ENCODE assay signal across 15 cellular contexts in the genomic region with DNA sequence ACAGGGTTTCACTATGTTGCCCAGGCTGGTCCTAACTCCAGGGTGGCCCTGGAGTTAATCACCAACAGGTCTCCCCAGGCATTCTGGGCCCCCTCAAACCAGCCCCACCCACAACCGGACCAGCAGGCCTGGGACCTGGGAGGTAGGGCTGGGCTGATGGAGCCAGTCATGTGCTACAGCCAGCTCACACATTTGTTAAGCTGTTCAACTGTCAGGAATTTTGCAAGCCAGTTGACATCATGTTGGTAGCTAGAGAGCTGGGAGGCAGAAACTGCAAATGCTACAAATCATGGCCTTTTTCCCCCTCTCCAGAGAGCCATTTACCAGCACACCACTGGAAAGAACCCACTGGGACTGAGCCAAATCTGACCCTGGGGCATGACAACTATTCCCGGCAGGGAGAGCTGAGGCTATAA. TPM values are rescaled to one million over a fixed set of nuclear protein-coding genes. Genes with fewer than 3 reads are reported as not detected.
DNase-seq lines count a peak whose midpoint lies in the region; ATAC-seq and TF ChIP-seq lines count a peak whose summit lies in the region.
"Had no signal": no experiment of that assay in that cellular context is flagged by ENCODE, and none has a peak within 500 bp of the region (broad histone marks: within the 10 kb centered on the region; RNA-seq: fewer than 3 reads in every experiment).

No MANE protein-coding gene starts in this region.

- H3K79me2 ChIP-seq in PC-3 (ENCODE audit: low read length): no peaks in the 10 kb centered on the region

- H3K27me3 ChIP-seq in thoracic aorta (replicated peaks; ENCODE audit: insufficient read depth) (no peaks in the 10 kb centered on the region), PC-3 (ENCODE audit: low read length) (no peaks in the 10 kb centered on the region)

- CTCF ChIA-PET in PC-3 (lab: Charles Lee): no interaction called here

- TF ChIP-seq POLR2A in erythroblast (IDR thresholded peaks at IDR 0.05; ENCODE audit: low read length): no peak

- POLR2A ChIA-PET in PC-3 (lab: Charles Lee; ENCODE audit: unreplicated experiment): no interaction called here

- peaks cover 62% of the 10 kb centered on the region for H3K36me3 ChIP-seq in thoracic aorta
- H3K36me3 ChIP-seq in PC-3 (ENCODE audit: low read depth, low read length): no peaks in the 10 kb centered on the region

- H3K9ac ChIP-seq in PC-3 (ENCODE audit: low read length): no peak overlapping the region

- H4K20me1 ChIP-seq in PC-3 (ENCODE audit: low read length): no peaks in the 10 kb centered on the region

- ATAC-seq in thoracic aorta (ENCODE audit: insufficient number of reproducible peaks, low FRiP score, low read depth): peak; percentile 53
- no peak for ATAC-seq in PC-3
- ATAC-seq: Panc1; stimulated activated naive B cell treated with anti-CD40 and anti-IgM and Interleukin-4, amounts not matched to agents 10 μg/mL and 1 μg/mL and 100 μg/mL, for 72 hours had no signal

- TF ChIP-seq CTCF in cardiac fibroblast (IDR thresholded peaks at IDR 0.05; ENCODE audit: low read depth, low read length): no peak
- no peak for TF ChIP-seq CTCF in thoracic aorta (IDR thresholded peaks at IDR 0.05)
- no peak for TF ChIP-seq CTCF in PC-3 (conservative IDR thresholded peaks at IDR 0.05; ENCODE audit: low read depth, low read length)

- H3K27ac ChIP-seq in thoracic aorta (peak overlapping the region; percentile 77 to 95), PC-3 (ENCODE audit: low read length) (no peak overlapping the region)

- no peak overlapping the region for H3K4me3 ChIP-seq in cardiac fibroblast (replicated peaks in 1 of 2; ENCODE audit: low read depth in 2 of 2, low read length in 2 of 2)
- peak overlapping the region; percentile 15 for H3K4me3 ChIP-seq in thoracic aorta
- no peak overlapping the region for H3K4me3 ChIP-seq in PC-3 (ENCODE audit: low read length)

- peaks cover 48 to 57% of the 10 kb centered on the region in 2 donors for H3K4me1 ChIP-seq in thoracic aorta (ENCODE audit: control insufficient read depth in 1 of 2, low read depth in 2 of 2)
- H3K4me1 ChIP-seq in PC-3 (ENCODE audit: insufficient read depth, low read length): no peaks in the 10 kb centered on the region

- H2AFZ ChIP-seq in PC-3 (ENCODE audit: low read length): no peak overlapping the region

- no peaks in the 10 kb centered on the region for H3F3A ChIP-seq in PC-3 (ENCODE audit: low read length, unreplicated experiment)

- intact Hi-C loops in PC-3 (cut with micrococcal nuclease): no loop called here

- no TSS peak for BruUV-seq in PC-3 (replicated peaks; lab: Mats Ljungman, UMichigan)

- H3K4me2 ChIP-seq in PC-3 (ENCODE audit: low read length): no peak overlapping the region

- DNase-seq in NCI-H226 (peak; percentile 78), cardiac fibroblast (ENCODE audit: low read depth in 2 of 2) (peak; percentile 55), iris pigment epithelial cell (ENCODE audit: low read depth) (peak; percentile 67), thoracic aorta (ENCODE audit: low spot score) (no peak), erythroblast (lab: John Stamatoyannopoulos, UW) (no peak), PC-3 (no peak), NCI-H345 (lab: John Stamatoyannopoulos, UW) (no peak)
- no peak for DNase-seq in activated CD8-positive, alpha-beta memory T cell treated with anti-CD3 and anti-CD28 coated beads for 24 hours
- DNase-seq: Kasumi-1; NCI-H2171 treated with DMSO at 0.1 percent for 48 hours; stimulated activated naive B cell treated with anti-CD40 and anti-IgM and Interleukin-4, amounts not matched to agents 10 μg/mL and 1 μg/mL and 100 μg/mL, for 72 hours; T1000 had no signal

- no peaks in the 10 kb centered on the region for H3K9me2 ChIP-seq in PC-3 (replicated peaks; ENCODE audit: low read length)

- H3K9me3 ChIP-seq in thoracic aorta (no peaks in the 10 kb centered on the region), PC-3 (ENCODE audit: low read length) (no peaks in the 10 kb centered on the region)

RNA-seq across cellular contexts. Expression of a gene that starts 6.8 kb away (rescaled TPM):
- 100 to 1,000 TPM; 106 to 159 TPM for total RNA-seq in thoracic aorta
- total RNA-seq in PC-3 (2014; rRNA removed): 16.1 and 27.1 TPM in 2 replicates

RNA-seq across cellular contexts. Expression of a gene that starts 7.2 kb away (rescaled TPM):
- total RNA-seq in thoracic aorta: 10 to 100 TPM in 1 of 2 donors, 1 to 10 TPM in 1; 5.9 to 11.9 TPM
- total RNA-seq in PC-3 (2014; rRNA removed): 7.1 and 7.3 TPM in 2 replicates

RNA-seq across cellular contexts. Expression of a gene that starts 25.4 kb away (rescaled TPM):
- total RNA-seq in thoracic aorta (not detected), PC-3 (2014; rRNA removed) (not detected in 2 replicates)
- total RNA-seq: endothelial cell of umbilical vein, kidney epithelial cell had no signal

Comparison
In these comparisons a context has a peak if more than half of its experiments do, and no peak if none do; other contexts are left out.
1. DNase-seq: peak in NCI-H226 (single experiment), cardiac fibroblast (2 of 2) and iris pigment epithelial cell (single experiment); none in thoracic aorta (single experiment), erythroblast (0 of 2), activated CD8-positive, alpha-beta memory T cell treated with anti-CD3 and anti-CD28 coated beads for 24 hours (single experiment), PC-3 (single experiment) and NCI-H345 (single experiment).